23 cellular contexts compared by ENCODE assay signal in genomic region chr1:84386716-84387479, GRCh38. TPM values are rescaled to one million over a fixed set of nuclear protein-coding genes. Genes with fewer than 3 reads are reported as not detected.
DNase-seq lines count a peak whose midpoint lies in the region; ATAC-seq and TF ChIP-seq lines count a peak whose summit lies in the region.
"Had no signal": no experiment of that assay in that cellular context is flagged by ENCODE, and none has a peak within 500 bp of the region (broad histone marks: within the 10 kb centered on the region; RNA-seq: fewer than 3 reads in every experiment).

No MANE protein-coding gene starts in this region.

- CTCF ChIA-PET in PC-3 (lab: Charles Lee) = no interaction called here

- H3K79me2 ChIP-seq in PC-3 (ENCODE audit: low read length) = no peaks in the 10 kb centered on the region

- WGBS in heart right ventricle, 2 donors = 85 to 91% methylated on average over 5 of the region's 5 CpGs
- 89 to 95% (median 91%) methylated on average over 5 of the region's 5 CpGs for WGBS in stomach, 5 donors

- no peaks in the 10 kb centered on the region for H3K36me3 ChIP-seq in PC-3 (ENCODE audit: low read depth, low read length)
- H3K36me3 ChIP-seq in heart right ventricle = no peaks in the 10 kb centered on the region
- H3K36me3 ChIP-seq in stomach = no peaks in the 10 kb centered on the region
- H3K36me3 ChIP-seq: esophagus squamous epithelium, spleen, tibial artery had no signal

- H3K27ac ChIP-seq in PC-3 (ENCODE audit: low read length) (no peak overlapping the region), foreskin keratinocyte (no peak overlapping the region), heart right ventricle (no peak overlapping the region), stomach (no peak overlapping the region)
- H3K27ac ChIP-seq: esophagus squamous epithelium, spleen, tibial artery had no signal

- H3K4me3 ChIP-seq in PC-3 (ENCODE audit: low read length) (no peak overlapping the region), heart right ventricle (no peak overlapping the region), stomach (no peak overlapping the region)
- H3K4me3 ChIP-seq: esophagus squamous epithelium, spleen, tibial artery had no signal

- POLR2A ChIA-PET in PC-3 (lab: Charles Lee; ENCODE audit: unreplicated experiment) = no interaction called here

- DNase-seq in CD1c-positive myeloid dendritic cell (ENCODE audit: extremely low spot score) (peak; percentile 13), DMS53 treated with DMSO at 0.1 percent for 48 hours (lab: John Stamatoyannopoulos, UW; ENCODE audit: unreplicated experiment) (peak; percentile 14), PC-3 (peak; percentile 29), foreskin keratinocyte (peak; percentile 73 to 91), heart right ventricle (no peak), stomach (no peak)
- DNase-seq: activated CD4-positive, alpha-beta T cell treated with anti-CD3 and anti-CD28 coated beads, Interleukin-2, amount 10 ng/mL, durations not matched to agents 24 days and 14 days; effector CD8-positive, alpha-beta T cell; esophagus squamous epithelium; kidney glomerular epithelial cell; MM.1S; naive thymus-derived CD4-positive, alpha-beta T cell; NCI-H1436 treated with DMSO at 0.1 percent for 48 hours; NCI-H226; spleen; stimulated activated CD4-positive, alpha-beta T cell treated with anti-CD3 and anti-CD28 coated beads, Interleukin-4, amount 100 ng/mL, for 4 hours; T-helper 17 cell; tibial artery had no signal

- intact Hi-C loops in PC-3 (cut with micrococcal nuclease) = no loop called here
- intact Hi-C loops in heart right ventricle (cut with DNase I) = no loop called here
- intact Hi-C loops in stomach (cut with DNase I; ENCODE audit: low total_unique reads) = no loop called here

- TF ChIP-seq CTCF in PC-3 (conservative IDR thresholded peaks at IDR 0.05; ENCODE audit: low read depth, low read length) (no peak), foreskin keratinocyte (conservative IDR thresholded peaks at IDR 0.05) (no peak), heart right ventricle (IDR thresholded peaks at IDR 0.05) (no peak), stomach (IDR thresholded peaks at IDR 0.05) (no peak)

- no TSS peak for BruUV-seq in PC-3 (replicated peaks; lab: Mats Ljungman, UMichigan)

- H2AFZ ChIP-seq in PC-3 (ENCODE audit: low read length) = no peak overlapping the region

- TF ChIP-seq POLR2A in stomach (IDR thresholded peaks at IDR 0.05) = no peak

- no peak for TF ChIP-seq EP300 in stomach (IDR thresholded peaks at IDR 0.05)

- no peak for ATAC-seq in PC-3
- peak; percentile 92 for ATAC-seq in foreskin keratinocyte
- ATAC-seq in GM18868 (IDR thresholded peaks at IDR 0.05; ENCODE audit: unreplicated experiment) = no peak
- no peak for ATAC-seq in heart right ventricle
- ATAC-seq: activated T-helper 17 cell treated with anti-CD3 and anti-CD28 coated beads, Interleukin-2, amount 50 U/mL, for 72 hours; naive thymus-derived CD4-positive, alpha-beta T cell; T-helper 17 cell had no signal

- no peaks in the 10 kb centered on the region for H4K20me1 ChIP-seq in PC-3 (ENCODE audit: low read length)

- no peak overlapping the region for H3K9ac ChIP-seq in PC-3 (ENCODE audit: low read length)

- peaks cover 15% of the 10 kb centered on the region for H3K4me1 ChIP-seq in PC-3 (ENCODE audit: insufficient read depth, low read length)
- peaks cover 12% of the 10 kb centered on the region for H3K4me1 ChIP-seq in foreskin keratinocyte
- H3K4me1 ChIP-seq in heart right ventricle = peaks cover 0 to 8% (median 0%) of the 10 kb centered on the region in 9 donors
- no peaks in the 10 kb centered on the region for H3K4me1 ChIP-seq in stomach
- H3K4me1 ChIP-seq: esophagus squamous epithelium, spleen, tibial artery had no signal

- H3F3A ChIP-seq in PC-3 (ENCODE audit: low read length, unreplicated experiment) = no peaks in the 10 kb centered on the region

- H3K4me2 ChIP-seq in PC-3 (ENCODE audit: low read length) = no peak overlapping the region

- H3K27me3 ChIP-seq in PC-3 (ENCODE audit: low read length) = no peaks in the 10 kb centered on the region
- H3K27me3 ChIP-seq in foreskin keratinocyte = no peaks in the 10 kb centered on the region
- H3K27me3 ChIP-seq in heart right ventricle = no peaks in the 10 kb centered on the region
- no peaks in the 10 kb centered on the region for H3K27me3 ChIP-seq in stomach
- H3K27me3 ChIP-seq: esophagus squamous epithelium, spleen, tibial artery had no signal

- H3K9me2 ChIP-seq in PC-3 (replicated peaks; ENCODE audit: low read length) = no peaks in the 10 kb centered on the region

- H3K9me3 ChIP-seq in PC-3 (ENCODE audit: low read length) (no peaks in the 10 kb centered on the region), heart right ventricle (no peaks in the 10 kb centered on the region), stomach (no peaks in the 10 kb centered on the region)
- H3K9me3 ChIP-seq: esophagus squamous epithelium, spleen, tibial artery had no signal

RNA-seq across cellular contexts. Expression of gene DNASE2B, which starts 11.4 kb away (rescaled TPM):
- total RNA-seq in PC-3 (2014; rRNA removed) (not detected in 2 replicates), foreskin keratinocyte (not detected in 2 replicates), heart right ventricle (under 1 TPM in 1 of 10 donors, not detected in 9; 0.20 TPM), stomach (not detected)
- polyA plus RNA-seq in foreskin keratinocyte (not detected in 2 replicates), heart right ventricle (not detected), stomach (under 1 TPM; 0.20 to 0.92 (median 0.25) TPM)
- total RNA-seq: activated CD4-positive, alpha-beta T cell treated with anti-CD3 and anti-CD28 coated beads, Interleukin-2, amount 10 ng/mL, durations not matched to agents 24 days and 14 days; activated T-helper 17 cell treated with anti-CD3 and anti-CD28 coated beads, Interleukin-2, amount 50 U/mL, for 72 hours; chondrocyte; esophagus squamous epithelium; H4; naive thymus-derived CD4-positive, alpha-beta T cell; T-helper 17 cell had no signal
- polyA plus RNA-seq: IgD-negative memory B cell; naive thymus-derived CD4-positive, alpha-beta T cell had no signal

Comparison
In these comparisons a context has a peak if more than half of its experiments do, and no peak if none do; other contexts are left out.
1. DNase-seq: peak in CD1c-positive myeloid dendritic cell (single experiment), DMS53 treated with DMSO at 0.1 percent for 48 hours (single experiment), PC-3 (single experiment) and foreskin keratinocyte (2 of 2); none in heart right ventricle (0 of 2) and stomach (single experiment).